In the genomic region with DNA sequence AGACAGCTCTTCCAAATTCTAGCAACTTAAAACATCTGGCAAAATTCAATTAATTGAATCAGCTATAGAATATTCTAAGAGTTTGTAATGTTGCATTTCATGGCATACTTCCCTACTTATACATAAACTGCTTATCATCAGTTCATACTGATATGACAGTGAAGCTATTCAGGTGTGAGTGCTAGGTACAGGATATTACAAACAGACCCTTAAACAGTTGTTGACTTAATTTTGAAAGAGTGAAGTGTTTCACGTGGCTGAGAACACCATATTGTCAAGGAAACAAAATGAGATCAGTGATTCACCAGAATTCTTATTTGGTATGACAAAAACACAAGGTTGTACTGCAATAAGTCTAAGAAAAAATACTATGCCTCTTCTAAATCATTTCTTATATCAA, we compare ENCODE assay signal across 1 cellular context.
TF ChIP-seq lines count a peak whose summit lies in the region.

No MANE protein-coding gene starts in this region.

TF ChIP-seq in GM23338, 12 proteins besides CTCF, POLR2A, EP300 and RAD21:
- no peak for TF ChIP-seq ZNF114 (CRISPR knock-in tag; IDR thresholded peaks at IDR 0.05)
- no peak for TF ChIP-seq EZH2phosphoT487 (IDR thresholded peaks at IDR 0.05; ENCODE audit: unreplicated experiment)
- TF ChIP-seq ETS1 (IDR thresholded peaks at IDR 0.05): no peak
- TF ChIP-seq, protein P1, sequence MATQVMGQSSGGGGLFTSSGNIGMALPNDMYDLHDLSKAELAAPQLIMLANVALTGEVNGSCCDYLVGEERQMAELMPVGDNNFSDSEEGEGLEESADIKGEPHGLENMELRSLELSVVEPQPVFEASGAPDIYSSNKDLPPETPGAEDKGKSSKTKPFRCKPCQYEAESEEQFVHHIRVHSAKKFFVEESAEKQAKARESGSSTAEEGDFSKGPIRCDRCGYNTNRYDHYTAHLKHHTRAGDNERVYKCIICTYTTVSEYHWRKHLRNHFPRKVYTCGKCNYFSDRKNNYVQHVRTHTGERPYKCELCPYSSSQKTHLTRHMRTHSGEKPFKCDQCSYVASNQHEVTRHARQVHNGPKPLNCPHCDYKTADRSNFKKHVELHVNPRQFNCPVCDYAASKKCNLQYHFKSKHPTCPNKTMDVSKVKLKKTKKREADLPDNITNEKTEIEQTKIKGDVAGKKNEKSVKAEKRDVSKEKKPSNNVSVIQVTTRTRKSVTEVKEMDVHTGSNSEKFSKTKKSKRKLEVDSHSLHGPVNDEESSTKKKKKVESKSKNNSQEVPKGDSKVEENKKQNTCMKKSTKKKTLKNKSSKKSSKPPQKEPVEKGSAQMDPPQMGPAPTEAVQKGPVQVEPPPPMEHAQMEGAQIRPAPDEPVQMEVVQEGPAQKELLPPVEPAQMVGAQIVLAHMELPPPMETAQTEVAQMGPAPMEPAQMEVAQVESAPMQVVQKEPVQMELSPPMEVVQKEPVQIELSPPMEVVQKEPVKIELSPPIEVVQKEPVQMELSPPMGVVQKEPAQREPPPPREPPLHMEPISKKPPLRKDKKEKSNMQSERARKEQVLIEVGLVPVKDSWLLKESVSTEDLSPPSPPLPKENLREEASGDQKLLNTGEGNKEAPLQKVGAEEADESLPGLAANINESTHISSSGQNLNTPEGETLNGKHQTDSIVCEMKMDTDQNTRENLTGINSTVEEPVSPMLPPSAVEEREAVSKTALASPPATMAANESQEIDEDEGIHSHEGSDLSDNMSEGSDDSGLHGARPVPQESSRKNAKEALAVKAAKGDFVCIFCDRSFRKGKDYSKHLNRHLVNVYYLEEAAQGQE (IDR thresholded peaks at IDR 0.05; ENCODE audit: unreplicated experiment): no peak
- no peak for TF ChIP-seq STAT1 (IDR thresholded peaks at IDR 0.05; ENCODE audit: unreplicated experiment)
- TF ChIP-seq POLR2AphosphoS5 (IDR thresholded peaks at IDR 0.05; ENCODE audit: low read depth): no peak
- TF ChIP-seq NANOG (IDR thresholded peaks at IDR 0.05; ENCODE audit: borderline replicate concordance): no peak
- TF ChIP-seq ZNF331 (CRISPR knock-in tag; IDR thresholded peaks at IDR 0.05; ENCODE audit: low read depth): no peak
- TF ChIP-seq, protein P2, sequence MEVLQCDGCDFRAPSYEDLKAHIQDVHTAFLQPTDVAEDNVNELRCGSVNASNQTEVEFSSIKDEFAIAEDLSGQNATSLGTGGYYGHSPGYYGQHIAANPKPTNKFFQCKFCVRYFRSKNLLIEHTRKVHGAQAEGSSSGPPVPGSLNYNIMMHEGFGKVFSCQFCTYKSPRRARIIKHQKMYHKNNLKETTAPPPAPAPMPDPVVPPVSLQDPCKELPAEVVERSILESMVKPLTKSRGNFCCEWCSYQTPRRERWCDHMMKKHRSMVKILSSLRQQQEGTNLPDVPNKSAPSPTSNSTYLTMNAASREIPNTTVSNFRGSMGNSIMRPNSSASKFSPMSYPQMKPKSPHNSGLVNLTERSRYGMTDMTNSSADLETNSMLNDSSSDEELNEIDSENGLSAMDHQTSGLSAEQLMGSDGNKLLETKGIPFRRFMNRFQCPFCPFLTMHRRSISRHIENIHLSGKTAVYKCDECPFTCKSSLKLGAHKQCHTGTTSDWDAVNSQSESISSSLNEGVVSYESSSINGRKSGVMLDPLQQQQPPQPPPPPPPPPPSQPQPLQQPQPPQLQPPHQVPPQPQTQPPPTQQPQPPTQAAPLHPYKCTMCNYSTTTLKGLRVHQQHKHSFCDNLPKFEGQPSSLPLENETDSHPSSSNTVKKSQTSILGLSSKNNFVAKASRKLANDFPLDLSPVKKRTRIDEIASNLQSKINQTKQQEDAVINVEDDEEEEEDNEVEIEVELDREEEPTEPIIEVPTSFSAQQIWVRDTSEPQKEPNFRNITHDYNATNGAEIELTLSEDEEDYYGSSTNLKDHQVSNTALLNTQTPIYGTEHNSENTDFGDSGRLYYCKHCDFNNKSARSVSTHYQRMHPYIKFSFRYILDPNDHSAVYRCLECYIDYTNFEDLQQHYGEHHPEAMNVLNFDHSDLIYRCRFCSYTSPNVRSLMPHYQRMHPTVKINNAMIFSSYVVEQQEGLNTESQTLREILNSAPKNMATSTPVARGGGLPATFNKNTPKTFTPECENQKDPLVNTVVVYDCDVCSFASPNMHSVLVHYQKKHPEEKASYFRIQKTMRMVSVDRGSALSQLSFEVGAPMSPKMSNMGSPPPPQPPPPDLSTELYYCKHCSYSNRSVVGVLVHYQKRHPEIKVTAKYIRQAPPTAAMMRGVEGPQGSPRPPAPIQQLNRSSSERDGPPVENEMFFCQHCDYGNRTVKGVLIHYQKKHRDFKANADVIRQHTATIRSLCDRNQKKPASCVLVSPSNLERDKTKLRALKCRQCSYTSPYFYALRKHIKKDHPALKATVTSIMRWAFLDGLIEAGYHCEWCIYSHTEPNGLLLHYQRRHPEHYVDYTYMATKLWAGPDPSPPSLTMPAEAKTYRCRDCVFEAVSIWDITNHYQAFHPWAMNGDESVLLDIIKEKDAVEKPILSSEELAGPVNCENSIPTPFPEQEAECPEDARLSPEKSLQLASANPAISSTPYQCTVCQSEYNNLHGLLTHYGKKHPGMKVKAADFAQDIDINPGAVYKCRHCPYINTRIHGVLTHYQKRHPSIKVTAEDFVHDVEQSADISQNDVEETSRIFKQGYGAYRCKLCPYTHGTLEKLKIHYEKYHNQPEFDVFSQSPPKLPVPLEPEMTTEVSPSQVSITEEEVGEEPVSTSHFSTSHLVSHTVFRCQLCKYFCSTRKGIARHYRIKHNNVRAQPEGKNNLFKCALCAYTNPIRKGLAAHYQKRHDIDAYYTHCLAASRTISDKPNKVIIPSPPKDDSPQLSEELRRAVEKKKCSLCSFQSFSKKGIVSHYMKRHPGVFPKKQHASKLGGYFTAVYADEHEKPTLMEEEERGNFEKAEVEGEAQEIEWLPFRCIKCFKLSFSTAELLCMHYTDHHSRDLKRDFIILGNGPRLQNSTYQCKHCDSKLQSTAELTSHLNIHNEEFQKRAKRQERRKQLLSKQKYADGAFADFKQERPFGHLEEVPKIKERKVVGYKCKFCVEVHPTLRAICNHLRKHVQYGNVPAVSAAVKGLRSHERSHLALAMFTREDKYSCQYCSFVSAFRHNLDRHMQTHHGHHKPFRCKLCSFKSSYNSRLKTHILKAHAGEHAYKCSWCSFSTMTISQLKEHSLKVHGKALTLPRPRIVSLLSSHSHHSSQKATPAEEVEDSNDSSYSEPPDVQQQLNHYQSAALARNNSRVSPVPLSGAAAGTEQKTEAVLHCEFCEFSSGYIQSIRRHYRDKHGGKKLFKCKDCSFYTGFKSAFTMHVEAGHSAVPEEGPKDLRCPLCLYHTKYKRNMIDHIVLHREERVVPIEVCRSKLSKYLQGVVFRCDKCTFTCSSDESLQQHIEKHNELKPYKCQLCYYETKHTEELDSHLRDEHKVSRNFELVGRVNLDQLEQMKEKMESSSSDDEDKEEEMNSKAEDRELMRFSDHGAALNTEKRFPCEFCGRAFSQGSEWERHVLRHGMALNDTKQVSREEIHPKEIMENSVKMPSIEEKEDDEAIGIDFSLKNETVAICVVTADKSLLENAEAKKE (CRISPR knock-in tag; IDR thresholded peaks at IDR 0.05): no peak
- no peak for TF ChIP-seq CREB1 (CRISPR knock-in tag; IDR thresholded peaks at IDR 0.05; ENCODE audit: low read depth)
- TF ChIP-seq EZH2 (IDR thresholded peaks at IDR 0.05; ENCODE audit: low read depth, unreplicated experiment): no peak
- TF ChIP-seq JUNB (IDR thresholded peaks at IDR 0.05; ENCODE audit: unreplicated experiment): no peak
